In the genomic region with DNA sequence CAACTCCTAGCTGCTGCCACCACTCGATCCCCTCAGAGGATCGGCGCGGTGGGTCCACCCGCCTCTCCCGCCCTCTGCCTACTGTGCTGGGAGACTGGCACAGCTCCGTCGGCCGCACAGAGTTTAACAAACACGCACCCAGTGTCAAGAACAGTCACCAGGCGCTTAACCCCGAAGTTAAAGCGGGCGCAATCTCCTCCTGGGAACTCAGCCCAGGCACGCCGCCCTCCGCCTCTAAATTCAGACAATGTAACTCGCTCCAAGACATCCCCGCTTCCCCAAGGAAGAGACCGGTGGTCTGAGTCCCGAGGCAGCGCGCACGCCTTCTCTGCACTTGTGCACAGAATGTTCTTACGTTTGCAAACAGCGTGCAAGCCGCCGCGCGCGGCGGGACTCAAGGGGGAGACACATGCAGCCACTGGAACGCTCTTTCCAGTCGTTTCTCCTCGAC, we compare ENCODE assay signal across 8 cellular contexts. TPM values are rescaled to one million over a fixed set of nuclear protein-coding genes. Genes with fewer than 3 reads are reported as not detected.
DNase-seq lines count a peak whose midpoint lies in the region; ATAC-seq and TF ChIP-seq lines count a peak whose summit lies in the region.

No MANE protein-coding gene starts in this region.

- TF ChIP-seq POLR2A in gastroesophageal sphincter (IDR thresholded peaks at IDR 0.05), result peak in 1 of 2 donors; percentile 5

- ATAC-seq in HG02885 (IDR thresholded peaks at IDR 0.05; ENCODE audit: poor library complexity, unreplicated experiment), result peak; percentile 23
- peak; percentile 11 for ATAC-seq in activated T-helper 17 cell treated with anti-CD3 and anti-CD28 coated beads, Interleukin-2, amount 50 U/mL, for 72 hours (replicated peaks)
- ATAC-seq in gastroesophageal sphincter, result peak; percentile 20

- 0% methylated on average over 13 to 15 of the region's 35 CpGs for WGBS in gastroesophageal sphincter (ENCODE audit: low coverage in 1 of 2), 2 donors

- H3K27ac ChIP-seq in gastroesophageal sphincter, result peak overlapping the region; percentile 19 to 63 (median 50)

- H3K4me1 ChIP-seq in gastroesophageal sphincter, result peaks cover 0 to 63% (median 19%) of the 10 kb centered on the region in 3 donors

- H3K4me3 Mint-ChIP-seq in activated T-helper 17 cell treated with anti-CD3 and anti-CD28 coated beads, Interleukin-2, amount 50 U/mL, for 72 hours, result peak overlapping the region; percentile 94

- peaks cover 44% of the 10 kb centered on the region for H3K27me3 ChIP-seq in gastroesophageal sphincter

- H3K36me3 Mint-ChIP-seq in activated T-helper 17 cell treated with anti-CD3 and anti-CD28 coated beads, Interleukin-2, amount 50 U/mL, for 72 hours (ENCODE audit: low read depth), result peaks cover 67% of the 10 kb centered on the region

- DNase-seq in NCI-H1092 treated with DMSO at 0.1 percent for 48 hours (lab: John Stamatoyannopoulos, UW) (peak; percentile 74), NCI-H1092 (lab: John Stamatoyannopoulos, UW) (no peak), NCI-H524 (lab: John Stamatoyannopoulos, UW) (peak; percentile 70 to 73), occipital lobe (lab: John Stamatoyannopoulos, UW) (peak; percentile 34), NCI-H2081 treated with DMSO at 0.1 percent for 48 hours (lab: John Stamatoyannopoulos, UW) (no peak)

- no peaks in the 10 kb centered on the region for H3K9me3 ChIP-seq in gastroesophageal sphincter

- peak overlapping the region; percentile 60 to 61 for H3K4me3 ChIP-seq in gastroesophageal sphincter

- H3K4me1 Mint-ChIP-seq in activated T-helper 17 cell treated with anti-CD3 and anti-CD28 coated beads, Interleukin-2, amount 50 U/mL, for 72 hours, result peaks cover 32% of the 10 kb centered on the region

- H3K27me3 Mint-ChIP-seq in activated T-helper 17 cell treated with anti-CD3 and anti-CD28 coated beads, Interleukin-2, amount 50 U/mL, for 72 hours, result no peaks in the 10 kb centered on the region

- no peak for TF ChIP-seq CTCF in gastroesophageal sphincter (IDR thresholded peaks at IDR 0.05)

- H3K9me3 Mint-ChIP-seq in activated T-helper 17 cell treated with anti-CD3 and anti-CD28 coated beads, Interleukin-2, amount 50 U/mL, for 72 hours, result no peaks in the 10 kb centered on the region

- no peak for TF ChIP-seq EP300 in gastroesophageal sphincter (IDR thresholded peaks at IDR 0.05)

- H3K36me3 ChIP-seq in gastroesophageal sphincter, result peaks cover 0 to 3% of the 10 kb centered on the region in 2 donors

- peak overlapping the region; percentile 96 for H3K27ac Mint-ChIP-seq in activated T-helper 17 cell treated with anti-CD3 and anti-CD28 coated beads, Interleukin-2, amount 50 U/mL, for 72 hours

RNA-seq across cellular contexts. Expression of a gene that starts 0.5 kb away (rescaled TPM):
- 100 to 1,000 TPM; 330 to 360 TPM for total RNA-seq in activated T-helper 17 cell treated with anti-CD3 and anti-CD28 coated beads, Interleukin-2, amount 50 U/mL, for 72 hours
- total RNA-seq in gastroesophageal sphincter, result 1 to 10 TPM; 5.1 to 8.2 (median 7.7) TPM
- total RNA-seq in occipital lobe, result 115 TPM

Comparison
In these comparisons a context has a peak if more than half of its experiments do, and no peak if none do; other contexts are left out.
1. DNase-seq: peak in NCI-H1092 treated with DMSO at 0.1 percent for 48 hours (single experiment), NCI-H524 (2 of 2) and occipital lobe (single experiment); none in NCI-H1092 (single experiment) and NCI-H2081 treated with DMSO at 0.1 percent for 48 hours (single experiment).
2. RNA of a gene that starts 0.5 kb away (total RNA-seq): 330 to 360 TPM in activated T-helper 17 cell treated with anti-CD3 and anti-CD28 coated beads, Interleukin-2, amount 50 U/mL, for 72 hours and 115 TPM in occipital lobe (single experiment); 5.1 to 8.2 TPM in gastroesophageal sphincter; every median in the first group is over 10 times any median in the second.
3. Peak in every context shown above with its lines, with median percentiles within 50 percentile points of each other: ATAC-seq.